7 cellular contexts compared by ENCODE assay signal in genomic region chr3:192916455-192917257, GRCh38. TPM values are rescaled to one million over a fixed set of nuclear protein-coding genes. Genes with fewer than 3 reads are reported as not detected.
DNase-seq lines count a peak whose midpoint lies in the region; ATAC-seq, FAIRE-seq and TF ChIP-seq lines count a peak whose summit lies in the region.

No MANE protein-coding gene starts in this region.

- peak; percentile 74 for FAIRE-seq in GM12891 (lab: Jason Lieb, UNC)
- no peak for FAIRE-seq in HTR-8/SVneo (lab: Jason Lieb, UNC)

- ATAC-seq in HG02798 (IDR thresholded peaks at IDR 0.05; ENCODE audit: poor library complexity, unreplicated experiment), result peak; percentile 29
- ATAC-seq in naive thymus-derived CD8-positive, alpha-beta T cell, result peak; percentile 29 to 36

- peaks cover 10% of the 10 kb centered on the region for H3K36me3 Mint-ChIP-seq in activated naive CD4-positive, alpha-beta T cell treated with anti-CD3 and anti-CD28 coated beads, Interleukin-2, amount 10 ng/mL, durations not matched to agents 7 days and 5 days
- H3K36me3 Mint-ChIP-seq in naive thymus-derived CD8-positive, alpha-beta T cell, result peaks cover 0 to 5% (median 0%) of the 10 kb centered on the region in 3 donors

- peak; percentile 44; the same call in 1 of the 2 replicates for TF ChIP-seq POLR2A in GM12891 (IDR thresholded peaks at IDR 0.05; ENCODE audit: low read depth, low read length)

- POLR2A ChIA-PET in naive thymus-derived CD8-positive, alpha-beta T cell (lab: Charles Lee), result interaction anchor here (1.7 to 1.8 kb wide), 2 partner anchors 10 to 23 kb away, joined by 5 read pairs; no protein-coding TSS in a partner anchor

- H3K27me3 Mint-ChIP-seq in activated naive CD4-positive, alpha-beta T cell treated with anti-CD3 and anti-CD28 coated beads, Interleukin-2, amount 10 ng/mL, durations not matched to agents 7 days and 5 days, result peaks cover 59% of the 10 kb centered on the region
- peaks cover 31 to 62% (median 57%) of the 10 kb centered on the region in 5 donors for H3K27me3 Mint-ChIP-seq in naive thymus-derived CD8-positive, alpha-beta T cell

- CTCF ChIA-PET in activated naive CD4-positive, alpha-beta T cell treated with anti-CD3 and anti-CD28 coated beads, Interleukin-2, amount 10 ng/mL, durations not matched to agents 7 days and 5 days (lab: Charles Lee), result interaction anchor here (1.4 to 1.7 kb wide), 2 partner anchors 19 to 100 kb away, joined by 6 to 10 read pairs; no protein-coding TSS in a partner anchor

- H3K9me3 Mint-ChIP-seq in activated naive CD4-positive, alpha-beta T cell treated with anti-CD3 and anti-CD28 coated beads, Interleukin-2, amount 10 ng/mL, durations not matched to agents 7 days and 5 days, result no peaks in the 10 kb centered on the region
- peaks cover 0 to 2% (median 0%) of the 10 kb centered on the region in 9 donors for H3K9me3 Mint-ChIP-seq in naive thymus-derived CD8-positive, alpha-beta T cell

- peak overlapping the region; percentile 85 for H3K4me3 Mint-ChIP-seq in activated naive CD4-positive, alpha-beta T cell treated with anti-CD3 and anti-CD28 coated beads, Interleukin-2, amount 10 ng/mL, durations not matched to agents 7 days and 5 days
- H3K4me3 Mint-ChIP-seq in naive thymus-derived CD8-positive, alpha-beta T cell, result peak overlapping the region; percentile 87 to 96 (median 91)

- peak overlapping the region; percentile 88 for H3K27ac Mint-ChIP-seq in activated naive CD4-positive, alpha-beta T cell treated with anti-CD3 and anti-CD28 coated beads, Interleukin-2, amount 10 ng/mL, durations not matched to agents 7 days and 5 days
- peak overlapping the region in 9 of 10 donors; percentile 69 to 94 (median 87) for H3K27ac Mint-ChIP-seq in naive thymus-derived CD8-positive, alpha-beta T cell

- no peak for DNase-seq in GM12891 (ENCODE audit: insufficient read length, low spot score)
- DNase-seq in NCI-H524 (lab: John Stamatoyannopoulos, UW), result peak; percentile 67 to 77
- DNase-seq in activated naive CD4-positive, alpha-beta T cell treated with anti-CD3 and anti-CD28 coated beads, Interleukin-2, amount 10 ng/mL, durations not matched to agents 7 days and 5 days, result peak; percentile 53
- peak; percentile 66 for DNase-seq in foreskin melanocyte
- DNase-seq in naive thymus-derived CD8-positive, alpha-beta T cell, result peak in 3 of 10 donors; percentile 15 to 37 (median 19)
- no peak for DNase-seq in HTR-8/SVneo (ENCODE audit: insufficient read length, low spot score)

- H3K4me1 Mint-ChIP-seq in activated naive CD4-positive, alpha-beta T cell treated with anti-CD3 and anti-CD28 coated beads, Interleukin-2, amount 10 ng/mL, durations not matched to agents 7 days and 5 days, result peaks cover 66% of the 10 kb centered on the region
- H3K4me1 Mint-ChIP-seq in naive thymus-derived CD8-positive, alpha-beta T cell, result peaks cover 10 to 31% (median 27%) of the 10 kb centered on the region in 4 donors

TF ChIP-seq in GM12891, 5 proteins besides CTCF, POLR2A, EP300 and RAD21:
- TF ChIP-seq PAX5 (IDR thresholded peaks at IDR 0.05; ENCODE audit: insufficient read depth, low read length, severe bottlenecking), result no peak
- TF ChIP-seq POU2F2 (IDR thresholded peaks at IDR 0.05; ENCODE audit: low read depth, low read length), result 0 out of 2 replicates have a peak, but pooled peaks have one; percentile 25

RNA-seq across cellular contexts. Expression of gene MB21D2, which starts 1.0 kb away (rescaled TPM):
- polyA plus RNA-seq in GM12891 (2012; ENCODE audit: low read depth, missing spikeins), result 11.9 TPM
- total RNA-seq in naive thymus-derived CD8-positive, alpha-beta T cell, result 1 to 10 TPM; 1.0 to 1.4 TPM
- polyA plus RNA-seq in naive thymus-derived CD8-positive, alpha-beta T cell, result 1 to 10 TPM in 2 of 3 donors, under 1 TPM in 1; 0.38 to 3.1 (median 2.4) TPM

Comparison
In these comparisons a context has a peak if more than half of its experiments do, and no peak if none do; other contexts are left out.
1. DNase-seq: peak in NCI-H524 (2 of 2), activated naive CD4-positive, alpha-beta T cell treated with anti-CD3 and anti-CD28 coated beads, Interleukin-2, amount 10 ng/mL, durations not matched to agents 7 days and 5 days (single experiment) and foreskin melanocyte (single experiment); none in GM12891 (single experiment) and HTR-8/SVneo (single experiment).